Comparison of ENCODE assay signal across 20 cellular contexts in genomic region chr10:84201244-84201606, GRCh38. TPM values are rescaled to one million over a fixed set of nuclear protein-coding genes. Genes with fewer than 3 reads are reported as not detected.
DNase-seq lines count a peak whose midpoint lies in the region; ATAC-seq and TF ChIP-seq lines count a peak whose summit lies in the region.
"Had no signal": no experiment of that assay in that cellular context is flagged by ENCODE, and none has a peak within 500 bp of the region (broad histone marks: within the 10 kb centered on the region; RNA-seq: fewer than 3 reads in every experiment).

No MANE protein-coding gene starts in this region.

- H3K27ac ChIP-seq in WERI-Rb-1: no peak overlapping the region
- H3K27ac ChIP-seq: A549, GM23248 had no signal

- no peak for ATAC-seq in natural killer cell treated with Interleukin-12 subunit alpha and Interleukin-12 subunit beta and Interleukin-15 and Interleukin-18, amount 100 ng/mL, for 72 hours
- no peak for ATAC-seq in natural killer cell
- peak; percentile 18 for ATAC-seq in left colon
- no peak for ATAC-seq in HG02981 (IDR thresholded peaks at IDR 0.05; ENCODE audit: unreplicated experiment)
- ATAC-seq in GM19467 (IDR thresholded peaks at IDR 0.05; ENCODE audit: unreplicated experiment): no peak
- ATAC-seq in activated CD8-positive, alpha-beta T cell treated with anti-CD3 and anti-CD28 coated beads for 36 hours: no peak
- ATAC-seq: A549, Panc1, SK-N-SH treated with all-trans-retinoic acid at 6 μM for 48 hours had no signal

- H3K9me3 Mint-ChIP-seq in natural killer cell treated with Interleukin-12 subunit alpha and Interleukin-12 subunit beta and Interleukin-15 and Interleukin-18, amount 100 ng/mL, for 72 hours: no peaks in the 10 kb centered on the region
- H3K9me3 Mint-ChIP-seq in natural killer cell: no peaks in the 10 kb centered on the region
- H3K9me3 Mint-ChIP-seq in activated CD8-positive, alpha-beta T cell treated with anti-CD3 and anti-CD28 coated beads for 36 hours: no peaks in the 10 kb centered on the region
- H3K9me3 Mint-ChIP-seq: CD14-positive monocyte, HFFc6 had no signal

- H3K4me3 ChIP-seq in WERI-Rb-1 (ENCODE audit: low read depth, low read length): no peak overlapping the region
- H3K4me3 ChIP-seq: A549, GM23248 had no signal

- H3K36me3 ChIP-seq in WERI-Rb-1: peaks cover 93% of the 10 kb centered on the region

- DNase-seq in natural killer cell treated with Interleukin-12 subunit alpha and Interleukin-12 subunit beta and Interleukin-15 and Interleukin-18, amount 100 ng/mL, for 72 hours (ENCODE audit: low spot score): peak; percentile 18
- no peak for DNase-seq in natural killer cell
- peak; percentile 30 for DNase-seq in WERI-Rb-1
- no peak for DNase-seq in left colon
- no peak for DNase-seq in NCI-H1436 treated with DMSO at 0.1 percent for 48 hours (lab: John Stamatoyannopoulos, UW)
- DNase-seq in activated CD8-positive, alpha-beta T cell treated with anti-CD3 and anti-CD28 coated beads for 36 hours: no peak
- DNase-seq: COR-L47, GM23248, HFFc6, NCI-H146, NCI-H2227 treated with DMSO at 0.1 percent for 48 hours, NCI-H526, Right ventricle myocardium superior had no signal

- H3K4me1 Mint-ChIP-seq in natural killer cell treated with Interleukin-12 subunit alpha and Interleukin-12 subunit beta and Interleukin-15 and Interleukin-18, amount 100 ng/mL, for 72 hours (ENCODE audit: low read depth in 2 of 2): peaks cover 0 to 5% of the 10 kb centered on the region in 2 donors
- peaks cover 0 to 12% of the 10 kb centered on the region in 2 donors for H3K4me1 Mint-ChIP-seq in natural killer cell
- H3K4me1 Mint-ChIP-seq in activated CD8-positive, alpha-beta T cell treated with anti-CD3 and anti-CD28 coated beads for 36 hours (ENCODE audit: low read depth): no peaks in the 10 kb centered on the region
- H3K4me1 Mint-ChIP-seq: CD14-positive monocyte had no signal

- POLR2A ChIA-PET in activated CD8-positive, alpha-beta T cell treated with anti-CD3 and anti-CD28 coated beads for 36 hours (lab: Charles Lee): no interaction called here

- H3K27me3 ChIP-seq in WERI-Rb-1 (ENCODE audit: insufficient read depth, low read depth, severe bottlenecking): no peaks in the 10 kb centered on the region

- H3K4me3 Mint-ChIP-seq in natural killer cell treated with Interleukin-12 subunit alpha and Interleukin-12 subunit beta and Interleukin-15 and Interleukin-18, amount 100 ng/mL, for 72 hours: no peak overlapping the region
- no peak overlapping the region for H3K4me3 Mint-ChIP-seq in natural killer cell
- no peak overlapping the region for H3K4me3 Mint-ChIP-seq in activated CD8-positive, alpha-beta T cell treated with anti-CD3 and anti-CD28 coated beads for 36 hours
- H3K4me3 Mint-ChIP-seq: CD14-positive monocyte, HFFc6 had no signal

- H3K9me3 ChIP-seq in WERI-Rb-1 (ENCODE audit: severe bottlenecking): no peaks in the 10 kb centered on the region
- H3K9me3 ChIP-seq: A549 had no signal

- no peaks in the 10 kb centered on the region for H3K27me3 Mint-ChIP-seq in natural killer cell treated with Interleukin-12 subunit alpha and Interleukin-12 subunit beta and Interleukin-15 and Interleukin-18, amount 100 ng/mL, for 72 hours
- no peaks in the 10 kb centered on the region for H3K27me3 Mint-ChIP-seq in natural killer cell (ENCODE audit: low read depth in 2 of 2)
- H3K27me3 Mint-ChIP-seq in activated CD8-positive, alpha-beta T cell treated with anti-CD3 and anti-CD28 coated beads for 36 hours: peaks cover 3% of the 10 kb centered on the region

- H3K27ac Mint-ChIP-seq in natural killer cell treated with Interleukin-12 subunit alpha and Interleukin-12 subunit beta and Interleukin-15 and Interleukin-18, amount 100 ng/mL, for 72 hours: no peak overlapping the region
- H3K27ac Mint-ChIP-seq in natural killer cell: no peak overlapping the region
- no peak overlapping the region for H3K27ac Mint-ChIP-seq in activated CD8-positive, alpha-beta T cell treated with anti-CD3 and anti-CD28 coated beads for 36 hours
- H3K27ac Mint-ChIP-seq: CD14-positive monocyte, HFFc6 had no signal

- CTCF ChIA-PET in activated CD8-positive, alpha-beta T cell treated with anti-CD3 and anti-CD28 coated beads for 36 hours (lab: Charles Lee): interaction anchor here (1.0 kb wide), 1 partner anchor 53 kb away, joined by 4 read pairs; no protein-coding TSS in a partner anchor

- H3K36me3 Mint-ChIP-seq in natural killer cell treated with Interleukin-12 subunit alpha and Interleukin-12 subunit beta and Interleukin-15 and Interleukin-18, amount 100 ng/mL, for 72 hours: no peaks in the 10 kb centered on the region
- H3K36me3 Mint-ChIP-seq in natural killer cell: no peaks in the 10 kb centered on the region
- H3K36me3 Mint-ChIP-seq in activated CD8-positive, alpha-beta T cell treated with anti-CD3 and anti-CD28 coated beads for 36 hours (ENCODE audit: low read depth): no peaks in the 10 kb centered on the region
- H3K36me3 Mint-ChIP-seq: CD14-positive monocyte had no signal

- no peak for TF ChIP-seq CTCF in natural killer cell (IDR thresholded peaks at IDR 0.05)
- TF ChIP-seq CTCF in WERI-Rb-1 (IDR thresholded peaks at IDR 0.05; ENCODE audit: low read depth, low read length): peak; percentile 32
- TF ChIP-seq CTCF in activated CD8-positive, alpha-beta T cell treated with anti-CD3 and anti-CD28 coated beads for 36 hours (IDR thresholded peaks at IDR 0.05): no peak

- intact Hi-C loops in natural killer cell (cut with micrococcal nuclease): no loop called here
- intact Hi-C loops in left colon (cut with DNase I, micrococcal nuclease): no loop called here
- intact Hi-C loops in activated CD8-positive, alpha-beta T cell treated with anti-CD3 and anti-CD28 coated beads for 36 hours (cut with micrococcal nuclease): loop anchor here (5.0 kb wide), 1 partner anchor 44 kb away; no protein-coding TSS in a partner anchor

RNA-seq across cellular contexts. Expression of gene CDHR1, which starts 6.9 kb away (rescaled TPM):
- total RNA-seq in natural killer cell treated with Interleukin-12 subunit alpha and Interleukin-12 subunit beta and Interleukin-15 and Interleukin-18, amount 100 ng/mL, for 72 hours: 10 to 100 TPM in 1 of 2 donors, 1 to 10 TPM in 1; 3.3 to 10.2 TPM
- total RNA-seq in natural killer cell (1 to 10 TPM; 4.0 to 9.5 (median 6.5) TPM), left colon (100 to 1,000 TPM in 1 of 2 donors, 10 to 100 TPM in 1; 63.7 to 127 TPM)
- 1 to 10 TPM; 1.8 to 2.4 TPM for total RNA-seq in activated CD8-positive, alpha-beta T cell treated with anti-CD3 and anti-CD28 coated beads for 36 hours
- total RNA-seq: GM23248, HFFc6, HT-29 had no signal

RNA-seq across cellular contexts. Expression of gene LRIT2, which starts 24.1 kb away (rescaled TPM):
- not detected for total RNA-seq in natural killer cell treated with Interleukin-12 subunit alpha and Interleukin-12 subunit beta and Interleukin-15 and Interleukin-18, amount 100 ng/mL, for 72 hours
- total RNA-seq in natural killer cell (not detected), left colon (not detected)
- not detected for total RNA-seq in activated CD8-positive, alpha-beta T cell treated with anti-CD3 and anti-CD28 coated beads for 36 hours
- total RNA-seq: GM23248, HFFc6, HT-29, Right ventricle myocardium superior had no signal

RNA-seq across cellular contexts. Expression of gene GPR15LG, which starts 27.6 kb away (rescaled TPM):
- total RNA-seq in natural killer cell treated with Interleukin-12 subunit alpha and Interleukin-12 subunit beta and Interleukin-15 and Interleukin-18, amount 100 ng/mL, for 72 hours: not detected
- total RNA-seq in natural killer cell (not detected), left colon (100 to 1,000 TPM; 402 to 621 TPM)
- total RNA-seq in activated CD8-positive, alpha-beta T cell treated with anti-CD3 and anti-CD28 coated beads for 36 hours: not detected
- total RNA-seq: GM23248, HFFc6, HT-29, Right ventricle myocardium superior had no signal

RNA-seq across cellular contexts. Expression of gene LRIT1, which starts 40.1 kb away (rescaled TPM):
- not detected for total RNA-seq in natural killer cell treated with Interleukin-12 subunit alpha and Interleukin-12 subunit beta and Interleukin-15 and Interleukin-18, amount 100 ng/mL, for 72 hours
- total RNA-seq in natural killer cell (not detected), left colon (not detected)
- not detected for total RNA-seq in activated CD8-positive, alpha-beta T cell treated with anti-CD3 and anti-CD28 coated beads for 36 hours
- total RNA-seq: GM23248, HFFc6, HT-29 had no signal

RNA-seq across cellular contexts. Expression of gene RGR, which starts 43.6 kb away (rescaled TPM):
- total RNA-seq in natural killer cell treated with Interleukin-12 subunit alpha and Interleukin-12 subunit beta and Interleukin-15 and Interleukin-18, amount 100 ng/mL, for 72 hours: not detected
- not detected for total RNA-seq in natural killer cell
- under 1 TPM in 1 of 2 donors, not detected in 1; 0.39 TPM for total RNA-seq in left colon
- total RNA-seq in activated CD8-positive, alpha-beta T cell treated with anti-CD3 and anti-CD28 coated beads for 36 hours: not detected
- total RNA-seq: GM23248, HFFc6, HT-29 had no signal

Comparison
In these comparisons a context has a peak if more than half of its experiments do, and no peak if none do; other contexts are left out.
1. DNase-seq: peak in natural killer cell treated with Interleukin-12 subunit alpha and Interleukin-12 subunit beta and Interleukin-15 and Interleukin-18, amount 100 ng/mL, for 72 hours (single experiment) and WERI-Rb-1 (single experiment); none in natural killer cell (single experiment), left colon (0 of 2), NCI-H1436 treated with DMSO at 0.1 percent for 48 hours (single experiment) and activated CD8-positive, alpha-beta T cell treated with anti-CD3 and anti-CD28 coated beads for 36 hours (single experiment).
2. RNA of gene CDHR1, which starts 6.9 kb away (total RNA-seq): 63.7 to 127 TPM in left colon; 3.3 to 10.2 TPM in natural killer cell treated with Interleukin-12 subunit alpha and Interleukin-12 subunit beta and Interleukin-15 and Interleukin-18, amount 100 ng/mL, for 72 hours, 4.0 to 9.5 TPM in natural killer cell and 1.8 to 2.4 TPM in activated CD8-positive, alpha-beta T cell treated with anti-CD3 and anti-CD28 coated beads for 36 hours; every median in the first group is over 4 times any median in the second.
3. RNA of gene GPR15LG, which starts 27.6 kb away (total RNA-seq): 402 to 621 TPM in left colon; not detected in natural killer cell treated with Interleukin-12 subunit alpha and Interleukin-12 subunit beta and Interleukin-15 and Interleukin-18, amount 100 ng/mL, for 72 hours, not detected in natural killer cell and not detected in activated CD8-positive, alpha-beta T cell treated with anti-CD3 and anti-CD28 coated beads for 36 hours; every median in the first group is over 100 times any median in the second.